ENCODE assay signal across 8 cellular contexts in genomic region chr10:6202684-6203330, GRCh38. TPM values are rescaled to one million over a fixed set of nuclear protein-coding genes. Genes with fewer than 3 reads are reported as not detected.
DNase-seq lines count a peak whose midpoint lies in the region; ATAC-seq, FAIRE-seq and TF ChIP-seq lines count a peak whose summit lies in the region.

TSS of gene PFKFB3 (plus strand) at chr10:6202932. CDS start at chr10:6203261, 329 bp downstream.

- no peaks in the 10 kb centered on the region for H3K9me3 ChIP-seq in spleen

- no peaks in the 10 kb centered on the region for H3K36me3 ChIP-seq in bronchial epithelial cell (ENCODE audit: control insufficient read depth, insufficient read depth, low read length)
- no peaks in the 10 kb centered on the region for H3K36me3 ChIP-seq in spleen

- peaks cover 53% of the 10 kb centered on the region for H3K27me3 Mint-ChIP-seq in WTC11 (ENCODE audit: low read depth)
- H3K27me3 Mint-ChIP-seq in immature natural killer cell (ENCODE audit: low read depth in 3 of 3): peaks cover 6 to 11% (median 9%) of the 10 kb centered on the region in 3 donors

- H3K36me3 Mint-ChIP-seq in WTC11 (peaks cover 11% of the 10 kb centered on the region), immature natural killer cell (no peaks in the 10 kb centered on the region)

- H3K27ac ChIP-seq in spleen: peak within 1 kb of the TSS; percentile 68 to 99 (median 95)

- H3K27me3 ChIP-seq in bronchial epithelial cell (ENCODE audit: control insufficient read depth, insufficient read depth, low read length): no peaks in the 10 kb centered on the region
- no peaks in the 10 kb centered on the region for H3K27me3 ChIP-seq in spleen (replicated peaks in 1 of 7)

- FAIRE-seq in bronchial epithelial cell (lab: Jason Lieb, UNC): no peak

- TF ChIP-seq CTCF in WTC11 (IDR thresholded peaks at IDR 0.05): peak; percentile 94
- peak; percentile 91 for TF ChIP-seq CTCF in bronchial epithelial cell (IDR thresholded peaks at IDR 0.05; ENCODE audit: insufficient read depth, low read length, severe bottlenecking)
- TF ChIP-seq CTCF in spleen (IDR thresholded peaks at IDR 0.05 in 8 of 11, conservative IDR thresholded peaks at IDR 0.05 in 3 of 11): peak; percentile 97 to 100 (median 99)

- CTCF ChIA-PET in WTC11 (lab: Charles Lee): interaction anchor here (0.6 to 4.6 kb wide), 56 partner anchors 9 to 378 kb away, joined by 3 to 160 read pairs (median 4); partner anchors contain the start of genes ANKRD16 and FBH1

- POLR2A ChIA-PET in WTC11 (lab: Charles Lee): interaction anchor here (0.6 to 1.8 kb wide), 23 partner anchors 8 to 346 kb away, joined by 3 to 33 read pairs (median 3); partner anchors contain the start of genes ANKRD16 and FBH1

- intact Hi-C loops in spleen (cut with DNase I; ENCODE audit: low total_unique reads): loop anchor here (2.0 to 10.0 kb wide), 2 partner anchors 98 to 200 kb away; no protein-coding TSS in a partner anchor

- WGBS in spleen, 5 donors: 0% methylated on average over 8 to 75 of the region's 75 CpGs

- H3K27ac Mint-ChIP-seq in WTC11 (peak within 1 kb of the TSS; percentile 94), immature natural killer cell (peak within 1 kb of the TSS; percentile 20 to 96 (median 80))

- TF ChIP-seq POLR2A in spleen (IDR thresholded peaks at IDR 0.05): peak; percentile 84 to 95 (median 93)

- peaks cover 21% of the 10 kb centered on the region for H3K4me1 Mint-ChIP-seq in WTC11
- peaks cover 24 to 33% of the 10 kb centered on the region in 2 donors for H3K4me1 Mint-ChIP-seq in immature natural killer cell

- ATAC-seq in HG02840 (IDR thresholded peaks at IDR 0.05; ENCODE audit: low FRiP score, unreplicated experiment): peak; percentile 62
- ATAC-seq in WTC11: peak; percentile 80

- H3K4me3 ChIP-seq in bronchial epithelial cell (ENCODE audit: low read depth, low read length) (peak within 1 kb of the TSS; percentile 70), spleen (peak within 1 kb of the TSS; percentile 53 to 97 (median 77))

- H3K9me3 Mint-ChIP-seq in WTC11: no peaks in the 10 kb centered on the region
- H3K9me3 Mint-ChIP-seq in immature natural killer cell: no peaks in the 10 kb centered on the region

- peaks cover 20 to 79% (median 46%) of the 10 kb centered on the region in 6 donors for H3K4me1 ChIP-seq in spleen

- peak; percentile 87 for DNase-seq in NCI-H82 (lab: John Stamatoyannopoulos, UW)
- no peak for DNase-seq in NCI-H82 treated with DMSO at 0.1 percent for 48 hours (lab: John Stamatoyannopoulos, UW; ENCODE audit: unreplicated experiment)
- peak; percentile 71 for DNase-seq in NCI-H146 treated with DMSO at 0.1 percent for 48 hours (lab: John Stamatoyannopoulos, UW; ENCODE audit: unreplicated experiment)
- DNase-seq in WTC11 (ENCODE audit: low spot score): peak; percentile 97
- DNase-seq in bronchial epithelial cell (ENCODE audit: low read depth): peak; percentile 73
- peak; percentile 82 to 90 (median 86) for DNase-seq in immature natural killer cell
- DNase-seq in spleen: peak; percentile 98

- peak within 1 kb of the TSS; percentile 97 for H3K4me3 Mint-ChIP-seq in WTC11
- H3K4me3 Mint-ChIP-seq in immature natural killer cell: peak within 1 kb of the TSS; percentile 92 to 100 (median 96)

TF ChIP-seq in WTC11, 78 proteins besides CTCF, POLR2A, EP300 and RAD21 (continues in another document):
- TF ChIP-seq ZNF121 (CRISPR knock-in tag; IDR thresholded peaks at IDR 0.05) (no peak), ZNF416 (CRISPR knock-in tag; IDR thresholded peaks at IDR 0.05) (peak; percentile 85), NR3C1 (CRISPR knock-in tag; conservative IDR thresholded peaks at IDR 0.05; ENCODE audit: low read depth) (no peak), SOX15 (CRISPR knock-in tag; IDR thresholded peaks at IDR 0.05) (no peak), ZNF671 (CRISPR knock-in tag; IDR thresholded peaks at IDR 0.05) (no peak; the same call in 1 of the 2 replicates), ZBTB21 (CRISPR knock-in tag; IDR thresholded peaks at IDR 0.05; ENCODE audit: borderline replicate concordance) (peak; percentile 73), E2F4 (CRISPR knock-in tag; IDR thresholded peaks at IDR 0.05; ENCODE audit: borderline replicate concordance, low read depth) (no peak), HMGXB4 (CRISPR knock-in tag; IDR thresholded peaks at IDR 0.05) (0 out of 2 replicates have a peak, but pooled peaks have one; percentile 70), ZNF281 (CRISPR knock-in tag; IDR thresholded peaks at IDR 0.05) (0 out of 2 replicates have a peak, but pooled peaks have one; percentile 10), IRF2 (CRISPR knock-in tag; IDR thresholded peaks at IDR 0.05; ENCODE audit: borderline replicate concordance, low read depth) (peak; percentile 71; the same call in 1 of the 2 replicates), TP53 (CRISPR knock-in tag; IDR thresholded peaks at IDR 0.05) (peak; percentile 84), PREB (CRISPR knock-in tag; IDR thresholded peaks at IDR 0.05; ENCODE audit: borderline replicate concordance) (no peak)
- TF ChIP-seq, protein P1, sequence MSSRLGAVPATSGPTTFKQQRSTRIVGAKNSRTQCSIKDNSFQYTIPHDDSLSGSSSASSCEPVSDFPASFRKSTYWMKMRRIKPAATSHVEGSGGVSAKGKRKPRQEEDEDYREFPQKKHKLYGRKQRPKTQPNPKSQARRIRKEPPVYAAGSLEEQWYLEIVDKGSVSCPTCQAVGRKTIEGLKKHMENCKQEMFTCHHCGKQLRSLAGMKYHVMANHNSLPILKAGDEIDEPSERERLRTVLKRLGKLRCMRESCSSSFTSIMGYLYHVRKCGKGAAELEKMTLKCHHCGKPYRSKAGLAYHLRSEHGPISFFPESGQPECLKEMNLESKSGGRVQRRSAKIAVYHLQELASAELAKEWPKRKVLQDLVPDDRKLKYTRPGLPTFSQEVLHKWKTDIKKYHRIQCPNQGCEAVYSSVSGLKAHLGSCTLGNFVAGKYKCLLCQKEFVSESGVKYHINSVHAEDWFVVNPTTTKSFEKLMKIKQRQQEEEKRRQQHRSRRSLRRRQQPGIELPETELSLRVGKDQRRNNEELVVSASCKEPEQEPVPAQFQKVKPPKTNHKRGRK (CRISPR knock-in tag; IDR thresholded peaks at IDR 0.05; ENCODE audit: borderline replicate concordance): 0 out of 2 replicates have a peak, but pooled peaks have one; percentile 27

RNA-seq across cellular contexts. Expression of gene PFKFB3, which starts in this region (rescaled TPM):
- total RNA-seq in WTC11 (2021) (30.6 to 42.5 TPM (median 40.7 TPM) in 3 replicates), bronchial epithelial cell (18.7 and 37.0 TPM in 2 replicates), spleen (100 to 1,000 TPM in 5 of 7 donors, 10 to 100 TPM in 2; 74.2 to 227 (median 145) TPM)
- polyA plus RNA-seq in immature natural killer cell (1 to 10 TPM; 3.2 to 8.0 (median 3.9) TPM), spleen (10 to 100 TPM in 1 of 3 donors, 1 to 10 TPM in 2; 6.3 to 20.9 (median 8.8) TPM)
